ENCODE assay signal across 1 cellular context in the genomic region with DNA sequence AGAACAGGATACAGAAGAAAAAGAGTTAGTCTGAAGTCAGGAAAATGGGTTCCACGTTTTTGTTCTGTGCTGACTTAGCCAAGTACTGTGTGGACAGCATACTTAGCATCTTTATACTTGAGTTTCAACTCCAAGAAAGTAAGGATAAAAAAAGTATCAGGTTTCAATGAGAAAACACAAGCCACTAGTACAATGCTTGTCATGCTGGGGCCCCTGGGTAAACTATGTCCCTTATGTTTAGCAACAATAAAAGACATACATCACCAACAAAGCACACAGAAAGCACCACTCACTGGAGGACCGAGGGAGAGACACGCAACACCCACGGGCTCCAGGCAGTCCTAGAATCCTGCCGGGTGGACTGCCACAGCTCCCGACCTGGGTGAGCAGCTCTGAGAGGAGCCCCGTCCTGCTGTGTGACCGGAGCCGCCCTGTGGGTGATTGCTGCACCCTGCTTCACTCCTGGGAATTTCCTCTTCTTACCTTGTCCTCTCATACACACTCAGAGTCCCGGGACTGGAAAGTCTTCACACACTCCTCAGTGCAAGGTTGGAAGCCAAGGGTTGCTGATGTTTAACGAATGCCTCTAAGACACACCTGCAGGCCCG.
TF ChIP-seq lines count a peak whose summit lies in the region.

No MANE protein-coding gene starts in this region.

TF ChIP-seq in HepG2, 621 proteins besides CTCF, POLR2A, EP300 and RAD21 (continued from another document):
- TF ChIP-seq SOX6 (IDR thresholded peaks at IDR 0.05), result no peak
- TF ChIP-seq SOX6 (CRISPR knock-in tag; IDR thresholded peaks at IDR 0.05), result peak; percentile 55
- peak; percentile 47; the same call in 1 of the 2 replicates for TF ChIP-seq SOX5 (CRISPR knock-in tag; IDR thresholded peaks at IDR 0.05; ENCODE audit: borderline replicate concordance)
- TF ChIP-seq PRDM10 (CRISPR knock-in tag; IDR thresholded peaks at IDR 0.05; ENCODE audit: low read depth), result peak; percentile 75; the same call in 1 of the 2 replicates
- no peak for TF ChIP-seq FOXP1 (IDR thresholded peaks at IDR 0.05)
- TF ChIP-seq FOXP1 (CRISPR knock-in tag; IDR thresholded peaks at IDR 0.05), result peak; percentile 24; the same call in 1 of the 2 replicates
- TF ChIP-seq ELF4 (CRISPR knock-in tag; IDR thresholded peaks at IDR 0.05; ENCODE audit: borderline replicate concordance), result no peak
- TF ChIP-seq ZFP37 (CRISPR knock-in tag; IDR thresholded peaks at IDR 0.05; ENCODE audit: borderline replicate concordance), result no peak
- TF ChIP-seq SMAD1 (CRISPR knock-in tag; IDR thresholded peaks at IDR 0.05; ENCODE audit: borderline replicate concordance, low read depth), result no peak
- TF ChIP-seq KLF11 (CRISPR knock-in tag; IDR thresholded peaks at IDR 0.05), result no peak
- TF ChIP-seq REPIN1 (CRISPR knock-in tag; IDR thresholded peaks at IDR 0.05; ENCODE audit: borderline replicate concordance, low read depth), result no peak
- no peak for TF ChIP-seq REST (IDR thresholded peaks at IDR 0.05; ENCODE audit: borderline replicate concordance in 1 of 2, low read depth in 1 of 2, low read length in 2 of 2)
- no peak for TF ChIP-seq PLSCR1 (CRISPR knock-in tag; IDR thresholded peaks at IDR 0.05; ENCODE audit: borderline replicate concordance)
- TF ChIP-seq GRHL1 (CRISPR knock-in tag; conservative IDR thresholded peaks at IDR 0.05), result no peak
- TF ChIP-seq SIX4 (CRISPR knock-in tag; IDR thresholded peaks at IDR 0.05), result no peak; the same call in 1 of the 2 replicates
- no peak for TF ChIP-seq YY1 (IDR thresholded peaks at IDR 0.05; ENCODE audit: insufficient read depth, insufficient replicate concordance, low read depth, low read length)
- 0 out of 2 replicates have a peak, but pooled peaks have one; percentile 31 for TF ChIP-seq SIX1 (CRISPR knock-in tag; IDR thresholded peaks at IDR 0.05; ENCODE audit: borderline replicate concordance)
- no peak for TF ChIP-seq SP140L (CRISPR knock-in tag; IDR thresholded peaks at IDR 0.05; ENCODE audit: borderline replicate concordance)
- TF ChIP-seq, protein P1, sequence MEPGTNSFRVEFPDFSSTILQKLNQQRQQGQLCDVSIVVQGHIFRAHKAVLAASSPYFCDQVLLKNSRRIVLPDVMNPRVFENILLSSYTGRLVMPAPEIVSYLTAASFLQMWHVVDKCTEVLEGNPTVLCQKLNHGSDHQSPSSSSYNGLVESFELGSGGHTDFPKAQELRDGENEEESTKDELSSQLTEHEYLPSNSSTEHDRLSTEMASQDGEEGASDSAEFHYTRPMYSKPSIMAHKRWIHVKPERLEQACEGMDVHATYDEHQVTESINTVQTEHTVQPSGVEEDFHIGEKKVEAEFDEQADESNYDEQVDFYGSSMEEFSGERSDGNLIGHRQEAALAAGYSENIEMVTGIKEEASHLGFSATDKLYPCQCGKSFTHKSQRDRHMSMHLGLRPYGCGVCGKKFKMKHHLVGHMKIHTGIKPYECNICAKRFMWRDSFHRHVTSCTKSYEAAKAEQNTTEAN (CRISPR knock-in tag; conservative IDR thresholded peaks at IDR 0.05), result no peak
- no peak for TF ChIP-seq THAP11 (CRISPR knock-in tag; IDR thresholded peaks at IDR 0.05)
- TF ChIP-seq ZNF772 (CRISPR knock-in tag; IDR thresholded peaks at IDR 0.05), result no peak
- no peak for TF ChIP-seq SOX13 (IDR thresholded peaks at IDR 0.05)
- TF ChIP-seq SOX13 (CRISPR knock-in tag; conservative IDR thresholded peaks at IDR 0.05 in 1 of 2, IDR thresholded peaks at IDR 0.05 in 1 of 2), result peak in 1 of 2 experiments; percentile 71; a peak in 2 of 4 replicates
- TF ChIP-seq ZNF101 (CRISPR knock-in tag; IDR thresholded peaks at IDR 0.05; ENCODE audit: borderline replicate concordance, low read depth), result no peak
- no peak for TF ChIP-seq NBN (conservative IDR thresholded peaks at IDR 0.05)
